Comparison of ENCODE assay signal across 8 cellular contexts in genomic region chr20:62219992-62220665, GRCh38. TPM values are rescaled to one million over a fixed set of nuclear protein-coding genes. Genes with fewer than 3 reads are reported as not detected.
A peak's percentile ranks its signal among the peaks of the same experiment; 100 is the strongest.
DNase-seq lines count a peak whose midpoint lies in the region; FAIRE-seq and TF ChIP-seq lines count a peak whose summit lies in the region.

TSS of gene HRH3 (minus strand) at chr20:62220278. CDS start at chr20:62219970, 308 bp downstream.

- H3K36me3 ChIP-seq in OCI-LY7 (ENCODE audit: insufficient read depth, low read length), result no peaks in the 10 kb centered on the region
- no peaks in the 10 kb centered on the region for H3K36me3 ChIP-seq in hepatocyte (replicated peaks; ENCODE audit: insufficient read depth, low read depth)

- H3K4me1 Mint-ChIP-seq in activated naive CD8-positive, alpha-beta T cell (ENCODE audit: low read depth), result peaks cover 6% of the 10 kb centered on the region

- POLR2A ChIA-PET in OCI-LY7 (lab: Charles Lee), result no interaction called here

- H3K79me2 ChIP-seq in OCI-LY7 (ENCODE audit: insufficient read depth, low read depth, low read length), result no peaks in the 10 kb centered on the region
- H3K79me2 ChIP-seq in hepatocyte, result no peaks in the 10 kb centered on the region

- H3K4me3 Mint-ChIP-seq in activated naive CD8-positive, alpha-beta T cell, result peak within 1 kb of the TSS; percentile 51

- H3K4me3 ChIP-seq in OCI-LY7 (ENCODE audit: low read depth, low read length, poor library complexity, severe bottlenecking) (no peak within 1 kb of the TSS), hepatocyte (no peak within 1 kb of the TSS)

- peaks cover 78% of the 10 kb centered on the region for H3K27me3 ChIP-seq in hepatocyte

- peaks cover 23% of the 10 kb centered on the region for H3K27me3 Mint-ChIP-seq in activated naive CD8-positive, alpha-beta T cell

- no peaks in the 10 kb centered on the region for H4K20me1 ChIP-seq in OCI-LY7 (ENCODE audit: insufficient read depth, low read length)
- H4K20me1 ChIP-seq in hepatocyte (ENCODE audit: insufficient read depth, poor library complexity, severe bottlenecking), result no peaks in the 10 kb centered on the region

- no peak within 1 kb of the TSS for H2AFZ ChIP-seq in OCI-LY7 (ENCODE audit: low read length)
- no peak within 1 kb of the TSS for H2AFZ ChIP-seq in hepatocyte

- BruUV-seq in OCI-LY7 (replicated peaks; lab: Mats Ljungman, UMichigan), result no TSS peak

- CTCF ChIA-PET in OCI-LY7 (lab: Charles Lee; ENCODE audit: unreplicated experiment), result no interaction called here

- H3K27ac ChIP-seq in OCI-LY7 (ENCODE audit: low read depth, low read length, poor library complexity, severe bottlenecking), result no peak within 1 kb of the TSS
- H3K27ac ChIP-seq in hepatocyte, result no peak within 1 kb of the TSS

- H3K9me2 ChIP-seq in OCI-LY7 (ENCODE audit: insufficient read depth, low read length) (no peaks in the 10 kb centered on the region), hepatocyte (replicated peaks; ENCODE audit: insufficient read depth) (no peaks in the 10 kb centered on the region)

- no peaks in the 10 kb centered on the region for H3K36me3 Mint-ChIP-seq in activated naive CD8-positive, alpha-beta T cell

- DNase-seq in 8988T (peak; percentile 97), GM18507 (ENCODE audit: extremely low spot score, insufficient read length, low read depth) (peak; percentile 56), OCI-LY7 (ENCODE audit: low spot score) (peak; percentile 56), hepatocyte (ENCODE audit: low spot score) (peak; percentile 82), RKO (ENCODE audit: low spot score) (no peak), middle frontal gyrus (ENCODE audit: extremely low spot score, low spot score) (no peak)
- peak; percentile 37 to 49 for DNase-seq in stimulated activated CD4-positive, alpha-beta T cell treated with anti-CD3 and anti-CD28 coated beads, Interleukin-2, amount 100 ng/mL, for 24 hours

- H3K4me1 ChIP-seq in OCI-LY7 (ENCODE audit: insufficient read depth, low read length, poor library complexity, severe bottlenecking) (peaks cover 23% of the 10 kb centered on the region), hepatocyte (ENCODE audit: insufficient read depth) (peaks cover 3% of the 10 kb centered on the region)

- intact Hi-C loops in OCI-LY7 (cut with micrococcal nuclease; ENCODE audit: unreplicated experiment), result no loop called here

- no peak for TF ChIP-seq CTCF in OCI-LY7 (conservative IDR thresholded peaks at IDR 0.05; ENCODE audit: low read length)
- no peak for TF ChIP-seq CTCF in hepatocyte (IDR thresholded peaks at IDR 0.05; ENCODE audit: poor library complexity)

- H3K4me2 ChIP-seq in OCI-LY7 (ENCODE audit: low read length) (peak within 1 kb of the TSS; percentile 21; the same call in 1 of the 2 replicates), hepatocyte (peak within 1 kb of the TSS; percentile 84)

- WGBS in hepatocyte (ENCODE audit: low lambda C conversion rate, missing lambda C conversion rate), result 0% methylated on average over 4 of the region's 84 CpGs

- no peak within 1 kb of the TSS for H3K27ac Mint-ChIP-seq in activated naive CD8-positive, alpha-beta T cell

- H3K9me3 ChIP-seq in OCI-LY7 (ENCODE audit: low read length) (no peaks in the 10 kb centered on the region), hepatocyte (ENCODE audit: low read depth) (no peaks in the 10 kb centered on the region)

- no peaks in the 10 kb centered on the region for H3K9me3 Mint-ChIP-seq in activated naive CD8-positive, alpha-beta T cell (ENCODE audit: low read depth)

- no peak for FAIRE-seq in GM18507 (lab: Jason Lieb, UNC)

RNA-seq across cellular contexts. Expression of gene HRH3, which starts in this region (rescaled TPM):
- total RNA-seq in OCI-LY7 (2014; rRNA removed; shearing (Covaris generic)), result not detected in 2 replicates
- total RNA-seq in OCI-LY7 (2022), result not detected in 2 replicates
- not detected in 2 replicates for total RNA-seq in hepatocyte
- polyA plus RNA-seq in hepatocyte, result not detected in 2 replicates

Comparison
In these comparisons a context has a peak if more than half of its experiments do, and no peak if none do; other contexts are left out.
1. Peak in DNase-seq and H3K4me2 ChIP-seq in OCI-LY7; RNA of the gene not detected or under 1 TPM.
2. Peak in DNase-seq and H3K4me2 ChIP-seq in hepatocyte; RNA of the gene not detected or under 1 TPM.
3. DNase-seq: peak in 8988T (single experiment), GM18507 (single experiment) and stimulated activated CD4-positive, alpha-beta T cell treated with anti-CD3 and anti-CD28 coated beads, Interleukin-2, amount 100 ng/mL, for 24 hours (2 of 2); none in RKO (single experiment) and middle frontal gyrus (single experiment).